ENCODE assay signal across 12 cellular contexts in the genomic region with DNA sequence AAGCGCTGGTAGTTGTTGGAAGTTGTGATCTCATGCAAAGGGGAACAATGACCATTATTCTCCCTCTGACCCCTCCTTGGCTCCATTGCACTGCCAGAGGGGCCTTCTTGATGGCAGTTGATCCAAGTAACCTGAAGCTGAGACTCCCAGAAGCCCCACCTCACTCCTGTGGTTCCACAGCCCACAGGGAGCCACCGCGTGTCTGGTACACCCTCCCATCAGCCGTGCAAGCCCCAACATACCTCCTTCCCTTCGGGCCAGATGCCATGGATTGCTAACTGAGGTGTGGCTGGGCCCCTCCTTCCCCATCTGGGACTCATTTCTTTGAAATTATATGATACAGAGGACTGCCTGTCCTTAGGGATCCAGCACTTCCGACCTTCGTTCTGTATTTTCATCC. TPM values are rescaled to one million over a fixed set of nuclear protein-coding genes. Genes with fewer than 3 reads are reported as not detected.
DNase-seq lines count a peak whose midpoint lies in the region; ATAC-seq, FAIRE-seq and TF ChIP-seq lines count a peak whose summit lies in the region.
"Had no signal": no experiment of that assay in that cellular context is flagged by ENCODE, and none has a peak within 500 bp of the region (broad histone marks: within the 10 kb centered on the region; RNA-seq: fewer than 3 reads in every experiment).

No MANE protein-coding gene starts in this region.

- DNase-seq in GM23248 (peak; percentile 83), astrocyte of the hippocampus (ENCODE audit: low read depth, low spot score) (peak; percentile 82), keratinocyte (ENCODE audit: low read depth, low spot score) (peak; percentile 95), spleen (peak; percentile 37), NCI-H187 (lab: John Stamatoyannopoulos, UW) (no peak), NCI-H748 (lab: John Stamatoyannopoulos, UW; ENCODE audit: unreplicated experiment) (no peak)
- DNase-seq: DND-41, SHP77 treated with DMSO at 0.1 percent for 48 hours, thyroid gland had no signal

- H3K9me1 ChIP-seq in keratinocyte (ENCODE audit: control insufficient read depth, extremely low read depth, insufficient read depth, low read length): no peaks in the 10 kb centered on the region

- whole genome bisulfite sequencing in GM23248 (ENCODE audit: low coverage in 1 of 2, low lambda C conversion rate in 2 of 2, missing lambda C conversion rate in 2 of 2), 2 experiments: 8 to 9% methylated on average over 7 of the region's 7 CpGs
- WGBS in spleen, 5 donors: 84 to 96% (median 89%) methylated on average over 7 of the region's 7 CpGs

- H3K9me3 ChIP-seq in GM23248 (ENCODE audit: low read depth) (no peaks in the 10 kb centered on the region), keratinocyte (ENCODE audit: control insufficient read depth, low read depth, low read length) (no peaks in the 10 kb centered on the region), spleen (no peaks in the 10 kb centered on the region)
- H3K9me3 ChIP-seq: thyroid gland had no signal

- H4K20me1 ChIP-seq in GM23248 (ENCODE audit: insufficient read depth) (no peaks in the 10 kb centered on the region), keratinocyte (ENCODE audit: control insufficient read depth, extremely low read depth, insufficient read depth, low read length) (no peaks in the 10 kb centered on the region)

- no peaks in the 10 kb centered on the region for H3K9me2 ChIP-seq in GM23248 (ENCODE audit: insufficient read depth)

- in situ Hi-C loops in GM23248 (cut with MboI): no loop called here

- no peak for TF ChIP-seq POLR2A in spleen (IDR thresholded peaks at IDR 0.05)

- H3K79me2 ChIP-seq in GM23248 (ENCODE audit: insufficient read depth): peaks cover 61% of the 10 kb centered on the region
- H3K79me2 ChIP-seq in keratinocyte (ENCODE audit: control insufficient read depth, insufficient read depth, low read length): peaks cover 45% of the 10 kb centered on the region

- H3K36me3 ChIP-seq in GM23248 (ENCODE audit: low read depth): no peaks in the 10 kb centered on the region
- H3K36me3 ChIP-seq in keratinocyte (ENCODE audit: control insufficient read depth in 2 of 2, extremely low read depth in 1 of 2, insufficient read depth in 2 of 2, low read length in 2 of 2): peaks cover 0 to 24% of the 10 kb centered on the region in 2 experiments
- H3K36me3 ChIP-seq in spleen: peaks cover 0 to 49% (median 17%) of the 10 kb centered on the region in 6 donors

- peaks cover 70% of the 10 kb centered on the region for H3F3A ChIP-seq in GM23248 (ENCODE audit: insufficient read depth)

- ATAC-seq in HG02571 (IDR thresholded peaks at IDR 0.05; ENCODE audit: unreplicated experiment) (no peak), GM21423 (IDR thresholded peaks at IDR 0.05; ENCODE audit: unreplicated experiment) (no peak)

- TF ChIP-seq CTCF in keratinocyte (optimal IDR thresholded peaks at IDR 0.05 in 1 of 3, IDR thresholded peaks at IDR 0.05 in 1 of 3, conservative IDR thresholded peaks at IDR 0.05 in 1 of 3; ENCODE audit: extremely low read depth in 1 of 3, insufficient read depth in 2 of 3, low read length in 3 of 3) (no peak), spleen (IDR thresholded peaks at IDR 0.05 in 8 of 11, conservative IDR thresholded peaks at IDR 0.05 in 3 of 11) (no peak)

- intact Hi-C loops in spleen (cut with DNase I; ENCODE audit: low total_unique reads): no loop called here

- H2AFZ ChIP-seq in GM23248 (no peak overlapping the region), keratinocyte (ENCODE audit: control insufficient read depth, low read length) (no peak overlapping the region)

- H3K4me1 ChIP-seq in GM23248 (ENCODE audit: insufficient read depth) (peaks cover 81% of the 10 kb centered on the region), keratinocyte (ENCODE audit: control insufficient read depth, extremely low read depth, insufficient read depth, low read length) (peaks cover 87% of the 10 kb centered on the region), spleen (peaks cover 38 to 94% (median 77%) of the 10 kb centered on the region in 6 donors)

- peak overlapping the region; percentile 88 for H3K27ac ChIP-seq in GM23248
- peak overlapping the region; percentile 99 for H3K27ac ChIP-seq in keratinocyte (ENCODE audit: control insufficient read depth, insufficient read depth, low read length)
- H3K27ac ChIP-seq in spleen: peak overlapping the region in 7 of 8 donors; percentile 0 to 85 (median 78)

- H3K9ac ChIP-seq in GM23248 (peak overlapping the region; percentile 65), keratinocyte (ENCODE audit: control insufficient read depth, extremely low read depth, insufficient read depth, low read length) (peak overlapping the region; percentile 90)

- H3K4me3 ChIP-seq in GM23248: peak overlapping the region; percentile 30
- peak overlapping the region in 2 of 3 experiments; percentile 54 to 63 for H3K4me3 ChIP-seq in keratinocyte (ENCODE audit: control insufficient read depth in 2 of 3, extremely low read depth in 1 of 3, insufficient read depth in 2 of 3, low read depth in 1 of 3, low read length in 3 of 3)
- H3K4me3 ChIP-seq in spleen: no peak overlapping the region
- H3K4me3 ChIP-seq: thyroid gland had no signal

- peak; percentile 90 for FAIRE-seq in keratinocyte (lab: Jason Lieb, UNC)
- FAIRE-seq: GM19239 had no signal

- H3K27me3 ChIP-seq in GM23248 (replicated peaks; ENCODE audit: insufficient read depth) (no peaks in the 10 kb centered on the region), keratinocyte (ENCODE audit: control insufficient read depth, extremely low read depth, insufficient read depth, low read length) (no peaks in the 10 kb centered on the region), spleen (replicated peaks in 1 of 7) (no peaks in the 10 kb centered on the region)
- H3K27me3 ChIP-seq: thyroid gland had no signal

- dilution Hi-C loops in keratinocyte (cut with MboI; ENCODE audit: extremely low pct_ligation_motif_present, low sequenced_read_pairs): no loop called here

- H3K4me2 ChIP-seq in GM23248 (ENCODE audit: unreplicated experiment) (peak overlapping the region; percentile 72), keratinocyte (ENCODE audit: control insufficient read depth, extremely low read depth, insufficient read depth, low read depth, low read length) (peak overlapping the region; percentile 85)

RNA-seq across cellular contexts. Expression of a gene that starts 17.8 kb away (rescaled TPM):
- 60.8 and 93.7 TPM in 2 replicates for total RNA-seq in GM23248 (2014; rRNA removed; shearing (Covaris generic))
- polyA plus RNA-seq in GM23248 (2016; fragmentation: Nextera tagmentation; extraction: Ambion mirVana): 93.1 and 99.1 TPM in 2 replicates
- polyA plus RNA-seq in keratinocyte: 99.0 to 103 TPM (median 101 TPM) in 3 replicates
- polyA plus RNA-seq in keratinocyte (2011; ENCODE audit: low read depth): 115 TPM
- polyA plus RNA-seq in keratinocyte (2011; cell fraction: cytosol; rRNA removed): 97.8 and 111 TPM in 2 replicates
- 174 and 189 TPM in 2 replicates for polyA plus RNA-seq in keratinocyte (2011; cell fraction: nucleus; rRNA removed)
- polyA plus RNA-seq in keratinocyte (2012; ENCODE audit: low replicate concordance): 80.5 and 96.0 TPM in 2 replicates
- polyA minus RNA-seq in keratinocyte: 44.9 to 68.4 TPM (median 58.9 TPM) in 3 replicates
- polyA minus RNA-seq in keratinocyte (2011; cell fraction: cytosol; rRNA and poly(A)+ RNA removed): 52.4 TPM
- 43.7 and 56.2 TPM in 2 replicates for polyA minus RNA-seq in keratinocyte (2011; cell fraction: nucleus; rRNA and poly(A)+ RNA removed)
- total RNA-seq in spleen: 100 to 1,000 TPM in 3 of 7 donors, 10 to 100 TPM in 4; 71.6 to 110 (median 82.1) TPM
- polyA plus RNA-seq in spleen: 10 to 100 TPM; 53.8 to 76.7 (median 70.4) TPM

RNA-seq across cellular contexts. Expression of a gene that starts 18.0 kb away (rescaled TPM):
- 12.8 and 21.4 TPM in 2 replicates for total RNA-seq in GM23248 (2014; rRNA removed; shearing (Covaris generic))
- 14.3 and 20.9 TPM in 2 replicates for polyA plus RNA-seq in GM23248 (2016; fragmentation: Nextera tagmentation; extraction: Ambion mirVana)
- 11.9 to 15.8 TPM (median 12.9 TPM) in 3 replicates for polyA plus RNA-seq in keratinocyte
- polyA plus RNA-seq in keratinocyte (2011; ENCODE audit: low read depth): 5.9 TPM
- 5.3 and 5.5 TPM in 2 replicates for polyA plus RNA-seq in keratinocyte (2011; cell fraction: cytosol; rRNA removed)
- polyA plus RNA-seq in keratinocyte (2011; cell fraction: nucleus; rRNA removed): 80.9 and 96.7 TPM in 2 replicates
- polyA plus RNA-seq in keratinocyte (2012; ENCODE audit: low replicate concordance): 16.7 and 20.5 TPM in 2 replicates
- polyA minus RNA-seq in keratinocyte: 31.0 to 53.1 TPM (median 38.4 TPM) in 3 replicates
- polyA minus RNA-seq in keratinocyte (2011; cell fraction: cytosol; rRNA and poly(A)+ RNA removed): 11.1 TPM
- polyA minus RNA-seq in keratinocyte (2011; cell fraction: nucleus; rRNA and poly(A)+ RNA removed): 35.5 and 43.4 TPM in 2 replicates
- 10 to 100 TPM; 25.7 to 51.0 (median 37.6) TPM for total RNA-seq in spleen
- 10 to 100 TPM; 28.2 to 48.8 (median 47.4) TPM for polyA plus RNA-seq in spleen

RNA-seq across cellular contexts. Expression of a gene that starts 36.3 kb away (rescaled TPM):
- under 0.01 TPM in 1 of 2 replicates, not detected in the other for total RNA-seq in GM23248 (2014; rRNA removed; shearing (Covaris generic))
- polyA plus RNA-seq in GM23248 (2016; fragmentation: Nextera tagmentation; extraction: Ambion mirVana) (1.1 and 1.5 TPM in 2 replicates), keratinocyte (761 to 1,084 TPM (median 1,039 TPM) in 3 replicates), spleen (10 to 100 TPM; 16.6 to 49.9 (median 30.1) TPM)
- 357 TPM for polyA plus RNA-seq in keratinocyte (2011; ENCODE audit: low read depth)
- 399 and 802 TPM in 2 replicates for polyA plus RNA-seq in keratinocyte (2011; cell fraction: cytosol; rRNA removed)
- polyA plus RNA-seq in keratinocyte (2011; cell fraction: nucleus; rRNA removed): 3,183 and 4,055 TPM in 2 replicates
- polyA plus RNA-seq in keratinocyte (2012; ENCODE audit: low replicate concordance): 790 and 2,344 TPM in 2 replicates
- polyA minus RNA-seq in keratinocyte: 1,878 to 7,870 TPM (median 1,919 TPM) in 3 replicates
- 2,383 TPM for polyA minus RNA-seq in keratinocyte (2011; cell fraction: cytosol; rRNA and poly(A)+ RNA removed)
- polyA minus RNA-seq in keratinocyte (2011; cell fraction: nucleus; rRNA and poly(A)+ RNA removed): 4,240 and 4,449 TPM in 2 replicates
- total RNA-seq in spleen: 100 to 1,000 TPM in 3 of 7 donors, 10 to 100 TPM in 4; 80.4 to 205 (median 90.1) TPM

RNA-seq across cellular contexts. Expression of a gene that starts 51.7 kb away (rescaled TPM):
- not detected in 2 replicates for total RNA-seq in GM23248 (2014; rRNA removed; shearing (Covaris generic))
- polyA plus RNA-seq in GM23248 (2016; fragmentation: Nextera tagmentation; extraction: Ambion mirVana): 0.08 and 0.16 TPM in 2 replicates
- polyA plus RNA-seq in keratinocyte: 0.15 to 0.59 TPM (median 0.24 TPM) in 3 replicates
- polyA plus RNA-seq in keratinocyte (2011; ENCODE audit: low read depth): 0.80 TPM
- polyA plus RNA-seq in keratinocyte (2011; cell fraction: cytosol; rRNA removed): 0.23 and 0.39 TPM in 2 replicates
- 0.18 and 0.28 TPM in 2 replicates for polyA plus RNA-seq in keratinocyte (2011; cell fraction: nucleus; rRNA removed)
- polyA plus RNA-seq in keratinocyte (2012; ENCODE audit: low replicate concordance): 0.19 and 5.3 TPM in 2 replicates
- polyA minus RNA-seq in keratinocyte: 0.13 to 0.66 TPM (median 0.30 TPM) in 3 replicates
- polyA minus RNA-seq in keratinocyte (2011; cell fraction: cytosol; rRNA and poly(A)+ RNA removed): not detected
- 0.39 and 0.53 TPM in 2 replicates for polyA minus RNA-seq in keratinocyte (2011; cell fraction: nucleus; rRNA and poly(A)+ RNA removed)
- 1 to 10 TPM; 2.1 to 5.1 (median 3.4) TPM for total RNA-seq in spleen
- 1 to 10 TPM; 3.0 to 4.7 (median 4.7) TPM for polyA plus RNA-seq in spleen

Comparison
In these comparisons a context has a peak if more than half of its experiments do, and no peak if none do; other contexts are left out.
1. DNase-seq: peak in GM23248 (single experiment), astrocyte of the hippocampus (single experiment), keratinocyte (single experiment) and spleen (single experiment); none in NCI-H187 (0 of 2) and NCI-H748 (single experiment).
2. H3K4me3 ChIP-seq: peak in GM23248 (single experiment) and keratinocyte (2 of 3); none in spleen (0 of 8).
3. RNA of a gene that starts 36.3 kb away (polyA plus RNA-seq): 357 to 4,055 TPM in keratinocyte; 16.6 to 49.9 TPM in spleen and 1.1 to 1.5 TPM in GM23248; every median in the first group is over 4 times any median in the second.
4. Peak in every context shown above with its lines, with median percentiles within 50 percentile points of each other: H3K27ac ChIP-seq.